In genomic region chr1:109113787-109114568, GRCh38 we compare ENCODE assay signal across 9 cellular contexts. TPM values are rescaled to one million over a fixed set of nuclear protein-coding genes. Genes with fewer than 3 reads are reported as not detected.
A peak's percentile ranks its signal among the peaks of the same experiment; 100 is the strongest.
DNase-seq lines count a peak whose midpoint lies in the region; ATAC-seq and TF ChIP-seq lines count a peak whose summit lies in the region.
"Had no signal": no experiment of that assay in that cellular context is flagged by ENCODE, and none has a peak within 500 bp of the region (broad histone marks: within the 10 kb centered on the region; RNA-seq: fewer than 3 reads in every experiment).

ELAPOR1 (plus strand) TSS chr1:109114115; CDS start chr1:109114184, 69 bp downstream.

- peaks cover 46% of the 10 kb centered on the region for H3K27me3 ChIP-seq in left ventricle myocardium inferior (ENCODE audit: low read depth)

- ATAC-seq in HG03442 (IDR thresholded peaks at IDR 0.05; ENCODE audit: unreplicated experiment) (peak; percentile 52), HG02571 (IDR thresholded peaks at IDR 0.05; ENCODE audit: unreplicated experiment) (no peak)

- intact Hi-C loops in left ventricle myocardium inferior (cut with micrococcal nuclease): no loop called here

- TF ChIP-seq CTCF in GM13977 (IDR thresholded peaks at IDR 0.05; ENCODE audit: extremely low read depth, insufficient read depth, missing control alignments) (no peak), left ventricle myocardium inferior (IDR thresholded peaks at IDR 0.05; ENCODE audit: borderline replicate concordance) (no peak)

- H3K9me3 ChIP-seq in left ventricle myocardium inferior (replicated peaks): no peaks in the 10 kb centered on the region

- peak within 1 kb of the TSS; percentile 86 for H3K4me3 Mint-ChIP-seq in activated naive CD8-positive, alpha-beta T cell

- peaks cover 49% of the 10 kb centered on the region for H3K4me1 Mint-ChIP-seq in activated naive CD8-positive, alpha-beta T cell (ENCODE audit: low read depth)

- H3K4me1 ChIP-seq in left ventricle myocardium inferior (peaks cover 25% of the 10 kb centered on the region), urinary bladder (ENCODE audit: insufficient read depth) (peaks cover 2% of the 10 kb centered on the region)

- H3K27ac ChIP-seq in left ventricle myocardium inferior (replicated peaks): no peak within 1 kb of the TSS
- no peak within 1 kb of the TSS for H3K27ac ChIP-seq in urinary bladder (ENCODE audit: low read depth)
- H3K27ac ChIP-seq: epithelial cell of prostate had no signal

- DNase-seq in GM13977 (ENCODE audit: low spot score): peak; percentile 71
- peak; percentile 80 for DNase-seq in SK-N-DZ (ENCODE audit: low spot score)
- peak; percentile 33 for DNase-seq in left ventricle myocardium inferior
- peak; percentile 79 for DNase-seq in putamen (ENCODE audit: low spot score)

- H3K27me3 Mint-ChIP-seq in activated naive CD8-positive, alpha-beta T cell: no peaks in the 10 kb centered on the region

- peaks cover 7% of the 10 kb centered on the region for H3K36me3 Mint-ChIP-seq in activated naive CD8-positive, alpha-beta T cell

- peak within 1 kb of the TSS; percentile 79 for H3K27ac Mint-ChIP-seq in activated naive CD8-positive, alpha-beta T cell

- H3K36me3 ChIP-seq in left ventricle myocardium inferior (no peaks in the 10 kb centered on the region), urinary bladder (ENCODE audit: insufficient read depth) (no peaks in the 10 kb centered on the region)

- 2% methylated on average over 56 of the region's 56 CpGs for WGBS in urinary bladder

- in situ Hi-C loops in GM13977 (cut with MboI; ENCODE audit: low pct_unique_long_range_greater_than_20kb, low sequenced_read_pairs, unreplicated experiment): no loop called here

- H3K4me3 ChIP-seq in left ventricle myocardium inferior: peak within 1 kb of the TSS; percentile 62
- H3K4me3 ChIP-seq in urinary bladder (ENCODE audit: low read depth, low read length): peak within 1 kb of the TSS; percentile 39

- no peaks in the 10 kb centered on the region for H3K9me3 Mint-ChIP-seq in activated naive CD8-positive, alpha-beta T cell (ENCODE audit: low read depth)

RNA-seq across cellular contexts. Expression of gene ELAPOR1, which starts in this region (rescaled TPM):
- 7.3 and 15.2 TPM in 2 replicates for polyA plus RNA-seq in SK-N-DZ (2014; cell fraction: cytosol; rRNA removed)
- 5.7 and 19.4 TPM in 2 replicates for polyA plus RNA-seq in SK-N-DZ (2014; cell fraction: nucleus; rRNA removed)
- total RNA-seq in left ventricle myocardium inferior (0.19 TPM), urinary bladder (0.74 TPM)
- 0.13 TPM for polyA plus RNA-seq in urinary bladder

Comparison
In these comparisons a context has a peak if more than half of its experiments do, and no peak if none do; other contexts are left out.
1. Peak in DNase-seq and H3K4me3 ChIP-seq in left ventricle myocardium inferior; RNA of the gene not detected or under 1 TPM.